ENCODE assay signal across 29 cellular contexts in genomic region chr12:117218149-117218548, GRCh38.
"Had no signal": no experiment of that assay in that cellular context is flagged by ENCODE, and none has a peak within 500 bp of the region (broad histone marks: within the 10 kb centered on the region; RNA-seq: fewer than 3 reads in every experiment).

No MANE protein-coding gene starts in this region.

- H3K36me3 Mint-ChIP-seq: stimulated activated effector memory CD8-positive, alpha-beta T cell treated with anti-CD3 and anti-CD28 coated beads, Interleukin-12 subunit alpha, Interleukin-12 subunit beta, amount 100 ng/mL, for 72 hours; stimulated activated memory B cell treated with anti-CD40 and anti-IgM and Interleukin-4, amounts not matched to agents 10 μg/mL and 1 μg/mL and 100 μg/mL, for 72 hours; stimulated activated naive B cell treated with anti-CD40 and anti-IgM and Interleukin-4, amounts not matched to agents 10 μg/mL and 1 μg/mL and 100 μg/mL, for 72 hours; type B pancreatic cell had no signal

- H3K4me3 ChIP-seq: stomach, suprapubic skin, testis, thoracic aorta, thyroid gland, tibial artery, tibial nerve, transverse colon, upper lobe of left lung, upper lobe of right lung, uterus, vagina had no signal

- H3K4me1 Mint-ChIP-seq: stimulated activated effector memory CD8-positive, alpha-beta T cell treated with anti-CD3 and anti-CD28 coated beads, Interleukin-12 subunit alpha, Interleukin-12 subunit beta, amount 100 ng/mL, for 72 hours; stimulated activated naive B cell treated with anti-CD40 and anti-IgM and Interleukin-4, amounts not matched to agents 10 μg/mL and 1 μg/mL and 100 μg/mL, for 72 hours; stimulated activated naive CD8-positive, alpha-beta T cell treated with anti-CD3 and anti-CD28 coated beads, Interleukin-15, amount 100 ng/mL, for 72 hours had no signal

- H3K4me3 Mint-ChIP-seq: stimulated activated effector memory CD8-positive, alpha-beta T cell treated with anti-CD3 and anti-CD28 coated beads, Interleukin-12 subunit alpha, Interleukin-12 subunit beta, amount 100 ng/mL, for 72 hours; stimulated activated memory B cell treated with anti-CD40 and anti-IgM and Interleukin-4, amounts not matched to agents 10 μg/mL and 1 μg/mL and 100 μg/mL, for 72 hours; stimulated activated naive B cell treated with anti-CD40 and anti-IgM and Interleukin-4, amounts not matched to agents 10 μg/mL and 1 μg/mL and 100 μg/mL, for 72 hours; stimulated activated naive CD8-positive, alpha-beta T cell treated with anti-CD3 and anti-CD28 coated beads, Interleukin-15, amount 100 ng/mL, for 72 hours; stimulated activated naive CD8-positive, alpha-beta T cell treated with anti-CD3 and anti-CD28 coated beads, Interleukin-15, Interleukin-2, amounts not matched to agents 100 ng/mL and 50 ng/mL, for 24 hours; type B pancreatic cell had no signal

- H3K9me3 ChIP-seq: stomach, suprapubic skin, testis, thoracic aorta, thyroid gland, tibial artery, tibial nerve, transverse colon, upper lobe of left lung, upper lobe of right lung, uterus, vagina had no signal

- H3K27me3 ChIP-seq: testis, thyroid gland, tibial nerve, upper lobe of left lung, uterus, vagina had no signal

- ATAC-seq: stimulated activated effector memory CD8-positive, alpha-beta T cell treated with anti-CD3 and anti-CD28 coated beads, Interleukin-12 subunit alpha, Interleukin-12 subunit beta, amount 100 ng/mL, for 72 hours; stimulated activated memory B cell treated with anti-CD40 and anti-IgM and Interleukin-4, amounts not matched to agents 10 μg/mL and 1 μg/mL and 100 μg/mL, for 72 hours; stimulated activated naive B cell treated with anti-CD40 and anti-IgM and Interleukin-4, amounts not matched to agents 10 μg/mL and 1 μg/mL and 100 μg/mL, for 72 hours; stimulated activated naive CD8-positive, alpha-beta T cell treated with anti-CD3 and anti-CD28 coated beads, Interleukin-15, amount 100 ng/mL, for 72 hours; stimulated activated naive CD8-positive, alpha-beta T cell treated with anti-CD3 and anti-CD28 coated beads, Interleukin-15, Interleukin-2, amounts not matched to agents 100 U/mL and 50 U/mL, for 24 hours; upper lobe of right lung had no signal

- H3K9me3 Mint-ChIP-seq: stimulated activated effector memory CD8-positive, alpha-beta T cell treated with anti-CD3 and anti-CD28 coated beads, Interleukin-12 subunit alpha, Interleukin-12 subunit beta, amount 100 ng/mL, for 72 hours; stimulated activated memory B cell treated with anti-CD40 and anti-IgM and Interleukin-4, amounts not matched to agents 10 μg/mL and 1 μg/mL and 100 μg/mL, for 72 hours; stimulated activated naive B cell treated with anti-CD40 and anti-IgM and Interleukin-4, amounts not matched to agents 10 μg/mL and 1 μg/mL and 100 μg/mL, for 72 hours; stimulated activated naive CD8-positive, alpha-beta T cell treated with anti-CD3 and anti-CD28 coated beads, Interleukin-15, amount 100 ng/mL, for 72 hours; stimulated activated naive CD8-positive, alpha-beta T cell treated with anti-CD3 and anti-CD28 coated beads, Interleukin-15, Interleukin-2, amounts not matched to agents 100 ng/mL and 50 ng/mL, for 24 hours; type B pancreatic cell had no signal

- DNase-seq: stimulated activated CD4-positive, alpha-beta T cell treated with anti-CD3 and anti-CD28 coated beads, Interleukin-2, amount 100 ng/mL, for 48 hours; stimulated activated CD4-positive, alpha-beta T cell treated with anti-CD3 and anti-CD28 coated beads, Interleukin-4, amount 100 ng/mL, for 1 hour; stimulated activated CD4-positive, alpha-beta T cell treated with anti-CD3 and anti-CD28 coated beads, Interleukin-4, amount 100 ng/mL, for 24 hours; stimulated activated CD4-positive, alpha-beta T cell treated with anti-CD3 and anti-CD28 coated beads, Interleukin-4, amount 100 ng/mL, for 4 hours; stimulated activated CD8-positive, alpha-beta memory T cell treated with anti-CD3 and anti-CD28 coated beads, Interleukin-4, amount 100 ng/mL, for 48 hours; stimulated activated naive B cell treated with anti-CD40 and anti-IgM and Interleukin-4, amounts not matched to agents 10 μg/mL and 1 μg/mL and 100 μg/mL, for 72 hours; stimulated activated naive CD4-positive, alpha-beta T cell; stimulated activated naive CD4-positive, alpha-beta T cell treated with Interleukin-2 at 50 U/mL for 16 hours; stimulated activated naive CD8-positive, alpha-beta T cell treated with anti-CD3 and anti-CD28 coated beads, Interleukin-15, amount 100 ng/mL, for 72 hours; stimulated activated naive CD8-positive, alpha-beta T cell treated with anti-CD3 and anti-CD28 coated beads, Interleukin-15, Interleukin-2, amounts not matched to agents 100 U/mL and 50 U/mL, for 24 hours; stomach; substantia nigra; testis; thyroid gland; tibial artery; transverse colon; trophoblast cell; upper lobe of left lung; upper lobe of right lung; uterus had no signal

- H3K36me3 ChIP-seq: stomach, suprapubic skin, thoracic aorta, thyroid gland, tibial artery, tibial nerve, transverse colon, upper lobe of left lung, upper lobe of right lung, uterus, vagina had no signal

- FAIRE-seq: urothelium cell line had no signal

- H3K4me1 ChIP-seq: stomach, suprapubic skin, thyroid gland, tibial artery, tibial nerve, transverse colon, upper lobe of left lung, upper lobe of right lung, uterus, vagina had no signal

- H3K27ac Mint-ChIP-seq: stimulated activated effector memory CD8-positive, alpha-beta T cell treated with anti-CD3 and anti-CD28 coated beads, Interleukin-12 subunit alpha, Interleukin-12 subunit beta, amount 100 ng/mL, for 72 hours; stimulated activated memory B cell treated with anti-CD40 and anti-IgM and Interleukin-4, amounts not matched to agents 10 μg/mL and 1 μg/mL and 100 μg/mL, for 72 hours; stimulated activated naive B cell treated with anti-CD40 and anti-IgM and Interleukin-4, amounts not matched to agents 10 μg/mL and 1 μg/mL and 100 μg/mL, for 72 hours; stimulated activated naive CD8-positive, alpha-beta T cell treated with anti-CD3 and anti-CD28 coated beads, Interleukin-15, Interleukin-2, amounts not matched to agents 100 ng/mL and 50 ng/mL, for 24 hours; type B pancreatic cell had no signal

- H3K27ac ChIP-seq: stomach, suprapubic skin, testis, thoracic aorta, thyroid gland, tibial artery, tibial nerve, transverse colon, upper lobe of left lung, upper lobe of right lung, uterus, vagina had no signal
